Comparison of ENCODE assay signal across 1 cellular context in the genomic region with DNA sequence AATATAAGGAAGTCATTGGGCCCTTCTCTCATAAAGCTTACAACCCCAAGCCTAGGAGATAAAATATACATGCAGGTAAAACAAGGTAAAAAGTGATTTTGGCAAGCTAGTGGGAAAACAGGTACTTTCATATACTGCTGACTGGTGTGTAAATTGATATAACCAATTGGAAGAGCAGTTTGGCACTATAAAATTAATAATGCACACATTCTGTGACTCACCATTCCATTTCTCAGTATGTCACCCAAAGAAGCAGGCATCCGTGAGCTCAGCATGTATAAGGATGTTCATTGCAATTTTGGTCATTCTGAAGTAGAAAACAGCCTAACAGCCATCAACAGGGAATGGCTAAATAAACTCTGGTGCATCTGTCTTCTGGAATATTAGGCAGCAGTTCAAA.
TF ChIP-seq lines count a peak whose summit lies in the region.

No MANE protein-coding gene starts in this region.

TF ChIP-seq in HEK293, 187 proteins besides CTCF, POLR2A, EP300 and RAD21:
- TF ChIP-seq ZEB2 (tag by site-specific recombination; IDR thresholded peaks at IDR 0.05) (0 out of 2 replicates have a peak, but pooled peaks have one; percentile 21), ZNF571 (tag by site-specific recombination; IDR thresholded peaks at IDR 0.05) (no peak)
